8 cellular contexts compared by ENCODE assay signal in genomic region chr18:9082763-9083510, GRCh38. TPM values are rescaled to one million over a fixed set of nuclear protein-coding genes. Genes with fewer than 3 reads are reported as not detected.
DNase-seq lines count a peak whose midpoint lies in the region; ATAC-seq and TF ChIP-seq lines count a peak whose summit lies in the region.

No MANE protein-coding gene starts in this region.

- TF ChIP-seq EP300 in upper lobe of left lung (IDR thresholded peaks at IDR 0.05): no peak

- peaks cover 17 to 19% (median 18%) of the 10 kb centered on the region in 3 donors for H3K4me1 Mint-ChIP-seq in IgD-negative memory B cell
- H3K4me1 Mint-ChIP-seq in activated naive CD8-positive, alpha-beta T cell treated with anti-CD3 and anti-CD28 coated beads, Interleukin-2, amount 50 U/mL, for 24 hours: peaks cover 44% of the 10 kb centered on the region
- H3K4me1 Mint-ChIP-seq in HFFc6 (ENCODE audit: low read depth): no peaks in the 10 kb centered on the region

- TF ChIP-seq POLR2A in upper lobe of left lung (IDR thresholded peaks at IDR 0.05): no peak

- peak overlapping the region; percentile 1 to 70 (median 34) for H3K4me3 Mint-ChIP-seq in IgD-negative memory B cell
- H3K4me3 Mint-ChIP-seq in activated naive CD8-positive, alpha-beta T cell treated with anti-CD3 and anti-CD28 coated beads, Interleukin-2, amount 50 U/mL, for 24 hours: peak overlapping the region; percentile 70
- no peak overlapping the region for H3K4me3 Mint-ChIP-seq in HFFc6

- DNase-seq in GM10248 (ENCODE audit: extremely low spot score) (peak; percentile 54), upper lobe of left lung (peak in 1 of 2 donors; percentile 30), DMS153 (lab: John Stamatoyannopoulos, UW) (no peak), HFFc6 (no peak)
- DNase-seq in activated naive CD8-positive, alpha-beta T cell treated with anti-CD3 and anti-CD28 coated beads, Interleukin-2, amount 50 U/mL, for 24 hours: peak; percentile 59
- DNase-seq in effector CD8-positive, alpha-beta T cell (lab: John Stamatoyannopoulos, UW): no peak

- no peaks in the 10 kb centered on the region for H3K9me3 Mint-ChIP-seq in IgD-negative memory B cell
- H3K9me3 Mint-ChIP-seq in activated naive CD8-positive, alpha-beta T cell treated with anti-CD3 and anti-CD28 coated beads, Interleukin-2, amount 50 U/mL, for 24 hours: peaks cover 6% of the 10 kb centered on the region
- no peaks in the 10 kb centered on the region for H3K9me3 Mint-ChIP-seq in HFFc6

- peak overlapping the region in 3 of 4 donors; percentile 41 to 67 (median 42) for H3K27ac ChIP-seq in upper lobe of left lung

- no peaks in the 10 kb centered on the region for H3K36me3 ChIP-seq in upper lobe of left lung

- 39 to 53% methylated on average over 5 of the region's 5 CpGs for WGBS in upper lobe of left lung, 2 donors

- no peaks in the 10 kb centered on the region for H3K9me3 ChIP-seq in upper lobe of left lung

- H3K36me3 Mint-ChIP-seq in IgD-negative memory B cell (no peaks in the 10 kb centered on the region), HFFc6 (ENCODE audit: low read depth) (no peaks in the 10 kb centered on the region)
- H3K36me3 Mint-ChIP-seq in activated naive CD8-positive, alpha-beta T cell treated with anti-CD3 and anti-CD28 coated beads, Interleukin-2, amount 50 U/mL, for 24 hours (ENCODE audit: low read depth): no peaks in the 10 kb centered on the region

- H3K4me3 ChIP-seq in upper lobe of left lung: no peak overlapping the region

- H3K27me3 Mint-ChIP-seq in IgD-negative memory B cell: no peaks in the 10 kb centered on the region
- no peaks in the 10 kb centered on the region for H3K27me3 Mint-ChIP-seq in activated naive CD8-positive, alpha-beta T cell treated with anti-CD3 and anti-CD28 coated beads, Interleukin-2, amount 50 U/mL, for 24 hours
- H3K27me3 Mint-ChIP-seq in HFFc6 (ENCODE audit: insufficient read depth): no peaks in the 10 kb centered on the region; the same call in 1 of the 2 replicates

- CTCF ChIA-PET in GM10248 (lab: Yijun Ruan, JAX): interaction anchor here (1.0 to 2.2 kb wide), 10 partner anchors 8 to 434 kb away, joined by 3 to 16 read pairs (median 6); no protein-coding TSS in a partner anchor

- H3K27ac Mint-ChIP-seq in IgD-negative memory B cell (peak overlapping the region; percentile 53 to 81 (median 69)), HFFc6 (no peak overlapping the region)
- peak overlapping the region; percentile 97 for H3K27ac Mint-ChIP-seq in activated naive CD8-positive, alpha-beta T cell treated with anti-CD3 and anti-CD28 coated beads, Interleukin-2, amount 50 U/mL, for 24 hours

- TF ChIP-seq CTCF in GM10248 (IDR thresholded peaks at IDR 0.05; ENCODE audit: control extremely low read depth, extremely low read depth, low read depth, missing control alignments): no peak
- no peak for TF ChIP-seq CTCF in upper lobe of left lung (IDR thresholded peaks at IDR 0.05)
- TF ChIP-seq CTCF in HFFc6 (IDR thresholded peaks at IDR 0.05): no peak

- POLR2A ChIA-PET in GM10248 (lab: Yijun Ruan, JAX): interaction anchor here (0.5 kb wide), 1 partner anchor 90 kb away, joined by 3 read pairs; no protein-coding TSS in a partner anchor

- ATAC-seq in GM21447 (IDR thresholded peaks at IDR 0.05; ENCODE audit: unreplicated experiment) (peak; percentile 88), upper lobe of left lung (ENCODE audit: low FRiP score in 2 of 2) (peak; percentile 35 to 49)
- peak; percentile 98 for ATAC-seq in activated naive CD8-positive, alpha-beta T cell treated with anti-CD3 and anti-CD28 coated beads, Interleukin-2, amount 50 U/mL, for 24 hours

- H3K4me1 ChIP-seq in upper lobe of left lung: peaks cover 2 to 17% (median 15%) of the 10 kb centered on the region in 4 donors

- no peaks in the 10 kb centered on the region for H3K27me3 ChIP-seq in upper lobe of left lung

RNA-seq across cellular contexts. Expression of gene NDUFV2, which starts 19.6 kb away (rescaled TPM):
- polyA plus RNA-seq in IgD-negative memory B cell: 144 TPM
- 100 to 1,000 TPM in 4 of 6 donors, 10 to 100 TPM in 2; 45.3 to 154 (median 113) TPM for total RNA-seq in upper lobe of left lung
- 100 to 1,000 TPM; 157 to 198 (median 184) TPM for total RNA-seq in HFFc6 (2021; fragmentation: NEBNext Ultra II Directional; extraction: Animal tissue kit (Norgen Biotek cat#: 25700))

RNA-seq across cellular contexts. Expression of gene ANKRD12, which starts 53.6 kb away (rescaled TPM):
- polyA plus RNA-seq in IgD-negative memory B cell: 87.3 TPM
- 10 to 100 TPM; 32.8 to 80.7 (median 65.6) TPM for total RNA-seq in upper lobe of left lung
- total RNA-seq in HFFc6 (2021; fragmentation: NEBNext Ultra II Directional; extraction: Animal tissue kit (Norgen Biotek cat#: 25700)): 10 to 100 TPM; 26.5 to 31.3 (median 29.8) TPM

Comparison
In these comparisons a context has a peak if more than half of its experiments do, and no peak if none do; other contexts are left out.
1. DNase-seq: peak in GM10248 (single experiment) and activated naive CD8-positive, alpha-beta T cell treated with anti-CD3 and anti-CD28 coated beads, Interleukin-2, amount 50 U/mL, for 24 hours (single experiment); none in effector CD8-positive, alpha-beta T cell (single experiment), DMS153 (single experiment) and HFFc6 (single experiment).
2. ATAC-seq: peak in every context shown above with its lines; median percentile 98 in activated naive CD8-positive, alpha-beta T cell treated with anti-CD3 and anti-CD28 coated beads, Interleukin-2, amount 50 U/mL, for 24 hours; 88 in GM21447; 42 in upper lobe of left lung.